Comparison of ENCODE assay signal across 2 cellular contexts in genomic region chr10:81847675-81848074, GRCh38.
A peak's percentile ranks its signal among the peaks of the same experiment; 100 is the strongest.
TF ChIP-seq lines count a peak whose summit lies in the region.

No MANE protein-coding gene starts in this region.

TF ChIP-seq in GM23338, 12 proteins besides CTCF, POLR2A, EP300 and RAD21:
- no peak for TF ChIP-seq ETS1 (IDR thresholded peaks at IDR 0.05)
- peak; percentile 93 for TF ChIP-seq ZNF462 (CRISPR knock-in tag; IDR thresholded peaks at IDR 0.05)

TF ChIP-seq in H1, 55 proteins besides CTCF, POLR2A, EP300 and RAD21:
- TF ChIP-seq POU5F1 (IDR thresholded peaks at IDR 0.05; ENCODE audit: low read depth, low read length) = peak; percentile 64; the same call in 1 of the 2 replicates
- no peak for TF ChIP-seq GABPA (IDR thresholded peaks at IDR 0.05; ENCODE audit: borderline replicate concordance, insufficient read depth, low read length)
- TF ChIP-seq CEBPB (IDR thresholded peaks at IDR 0.05; ENCODE audit: low read depth, low read length) = peak; percentile 66
- 0 out of 2 replicates have a peak, but pooled peaks have one; percentile 14 for TF ChIP-seq YY1 (IDR thresholded peaks at IDR 0.05; ENCODE audit: low read depth, low read length)
- peak; percentile 60; the same call in 1 of the 2 replicates for TF ChIP-seq TEAD4 (IDR thresholded peaks at IDR 0.05; ENCODE audit: low read depth, low read length)
- TF ChIP-seq SP2 (IDR thresholded peaks at IDR 0.05; ENCODE audit: low read length) = no peak
- TF ChIP-seq BCL11A (IDR thresholded peaks at IDR 0.05; ENCODE audit: low read depth in 2 of 2, low read length in 2 of 2) = peak in 1 of 2 experiments; percentile 67
TF ChIP-seq in H1: peak in this region for 5.
